8 cellular contexts compared by ENCODE assay signal in genomic region chr2:85602476-85603234, GRCh38.
A peak's percentile ranks its signal among the peaks of the same experiment; 100 is the strongest.
DNase-seq lines count a peak whose midpoint lies in the region; ATAC-seq lines count a peak whose summit lies in the region.

A gene with protein sequence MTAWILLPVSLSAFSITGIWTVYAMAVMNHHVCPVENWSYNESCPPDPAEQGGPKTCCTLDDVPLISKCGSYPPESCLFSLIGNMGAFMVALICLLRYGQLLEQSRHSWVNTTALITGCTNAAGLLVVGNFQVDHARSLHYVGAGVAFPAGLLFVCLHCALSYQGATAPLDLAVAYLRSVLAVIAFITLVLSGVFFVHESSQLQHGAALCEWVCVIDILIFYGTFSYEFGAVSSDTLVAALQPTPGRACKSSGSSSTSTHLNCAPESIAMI (minus strand): TSS chr2:85602698. CDS start chr2:85601948, 750 bp downstream.

- in situ Hi-C loops in ACHN (cut with HindIII; ENCODE audit: low pct_ligation_motif_present, low pct_unique_long_range_greater_than_20kb, low sequenced_read_pairs): no loop called here

- peak; percentile 87 for ATAC-seq in GM18858 (IDR thresholded peaks at IDR 0.05; ENCODE audit: unreplicated experiment)
- peak; percentile 95 for ATAC-seq in HG03064 (IDR thresholded peaks at IDR 0.05; ENCODE audit: low read depth, unreplicated experiment)

- DNase-seq in ACHN: peak; percentile 93
- peak; percentile 87 for DNase-seq in NCI-H2227 treated with DMSO at 0.1 percent for 48 hours (lab: John Stamatoyannopoulos, UW)
- DNase-seq in activated CD4-positive, CD25-positive, alpha-beta regulatory T cell (lab: John Stamatoyannopoulos, UW): peak; percentile 75 to 86 (median 79)
- peak; percentile 81 for DNase-seq in central memory CD4-positive, alpha-beta T cell
- DNase-seq in iris pigment epithelial cell (ENCODE audit: low read depth): peak; percentile 91
- peak; percentile 88 for DNase-seq in stimulated activated CD4-positive, alpha-beta T cell treated with anti-CD3 and anti-CD28 coated beads, Interleukin-12 subunit alpha, Interleukin-12 subunit beta, amount 100 ng/mL, for 4 hours

Comparison
In these comparisons a context has a peak if more than half of its experiments do, and no peak if none do; other contexts are left out.
1. Peak in every context shown above with its lines: DNase-seq and ATAC-seq.